Comparison of ENCODE assay signal across 1 cellular context in the genomic region with DNA sequence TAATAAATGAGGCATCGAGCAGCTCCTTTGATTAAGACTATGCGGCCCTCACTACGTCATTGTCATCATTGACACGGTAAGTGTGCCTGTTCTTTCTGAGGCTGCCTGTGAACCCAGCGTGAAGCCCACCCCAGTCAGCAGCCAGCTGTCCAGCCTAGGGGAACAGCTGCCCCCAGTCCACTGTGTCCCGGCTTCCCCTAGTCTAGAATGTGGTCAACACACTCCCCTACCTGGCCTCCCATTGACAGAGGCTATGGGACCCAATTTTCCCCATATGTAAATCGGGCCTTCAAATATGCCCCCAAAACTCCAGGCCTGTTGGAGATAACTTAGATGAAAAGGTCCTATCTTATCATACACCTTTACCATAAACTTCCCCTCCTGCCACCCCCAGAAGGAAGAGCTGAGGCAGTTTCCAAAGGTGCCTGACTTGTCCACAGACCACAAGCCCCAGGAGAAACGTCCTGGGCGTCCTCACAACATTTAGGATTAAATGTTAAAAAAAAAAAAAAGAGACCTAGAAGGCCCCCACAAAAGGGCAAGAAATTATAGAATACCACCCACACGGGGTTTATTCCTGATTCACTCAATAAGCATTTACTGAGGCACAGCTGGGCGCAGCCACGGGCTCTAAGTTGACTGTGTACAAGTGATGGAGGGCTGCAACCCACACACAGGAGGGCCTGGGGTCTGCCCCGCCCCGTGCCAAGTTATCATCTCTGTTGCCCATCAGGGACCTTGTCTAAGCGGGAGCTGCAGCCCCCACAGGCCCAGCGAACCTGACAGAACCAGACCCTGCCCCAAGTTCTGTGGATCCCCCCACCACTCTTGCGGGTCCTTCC.
TF ChIP-seq lines count a peak whose summit lies in the region.

No MANE protein-coding gene starts in this region.

TF ChIP-seq in GM23338, 12 proteins besides CTCF, POLR2A, EP300 and RAD21 (continued from another document):
- no peak for TF ChIP-seq ETS1 (IDR thresholded peaks at IDR 0.05)
- TF ChIP-seq ZNF462 (CRISPR knock-in tag; IDR thresholded peaks at IDR 0.05) = no peak
- no peak for TF ChIP-seq EZH2 (IDR thresholded peaks at IDR 0.05; ENCODE audit: low read depth, unreplicated experiment)
